In the genomic region with DNA sequence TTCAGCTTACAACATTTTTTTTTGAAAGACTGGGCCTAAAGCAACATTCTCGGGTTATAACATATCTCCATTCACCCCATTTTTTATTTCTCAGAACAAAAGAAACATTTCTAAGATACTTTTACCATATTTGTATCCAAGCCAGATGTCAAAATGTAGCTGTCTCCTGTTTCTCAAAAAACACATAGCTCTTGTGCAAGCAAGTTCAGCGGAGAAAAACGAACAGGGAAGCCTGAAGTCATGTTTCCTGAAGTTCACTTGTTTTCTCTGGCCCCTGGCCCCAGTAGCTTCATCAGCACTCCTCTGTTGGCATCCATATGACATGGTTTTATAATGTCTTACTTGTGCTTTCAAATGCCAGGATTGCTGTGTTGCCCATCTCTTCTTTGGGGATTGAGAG, we compare ENCODE assay signal across 18 cellular contexts.
DNase-seq lines count a peak whose midpoint lies in the region.
"Had no signal": no experiment of that assay in that cellular context is flagged by ENCODE, and none has a peak within 500 bp of the region (broad histone marks: within the 10 kb centered on the region; RNA-seq: fewer than 3 reads in every experiment).

No MANE protein-coding gene starts in this region.

- H3K4me3 ChIP-seq in skeletal muscle cell (ENCODE audit: low read depth, low read length) = no peak overlapping the region
- H3K4me3 ChIP-seq: GM12878, Peyer's patch had no signal

- in situ Hi-C loops in ACHN (cut with HindIII; ENCODE audit: low pct_ligation_motif_present, low pct_unique_long_range_greater_than_20kb, low sequenced_read_pairs) = no loop called here

- DNase-seq in EH (ENCODE audit: low read depth) (peak; percentile 6), SK-N-DZ (ENCODE audit: low spot score) (peak; percentile 8), fibroblast of gingiva (ENCODE audit: low read depth) (peak; percentile 65), skeletal muscle cell (ENCODE audit: low read depth) (peak; percentile 12), ACHN (no peak), SIG-M5 (lab: John Stamatoyannopoulos, UW) (no peak), NCI-H1694 treated with DMSO at 0.1 percent for 48 hours (lab: John Stamatoyannopoulos, UW) (no peak)
- DNase-seq: AML-193; Calu3; CD4-positive, CD25-positive, alpha-beta regulatory T cell; HCEC 1CT; NCI-H1436; NCI-H2081; NCI-H226; NCI-H526 treated with DMSO at 0.1 percent for 48 hours; Peyer's patch; SHP77 had no signal

Comparison
In these comparisons a context has a peak if more than half of its experiments do, and no peak if none do; other contexts are left out.
1. DNase-seq: peak in EH (single experiment), SK-N-DZ (single experiment), fibroblast of gingiva (single experiment) and skeletal muscle cell (single experiment); none in ACHN (single experiment), SIG-M5 (single experiment) and NCI-H1694 treated with DMSO at 0.1 percent for 48 hours (single experiment).